ENCODE assay signal across 8 cellular contexts in the genomic region with DNA sequence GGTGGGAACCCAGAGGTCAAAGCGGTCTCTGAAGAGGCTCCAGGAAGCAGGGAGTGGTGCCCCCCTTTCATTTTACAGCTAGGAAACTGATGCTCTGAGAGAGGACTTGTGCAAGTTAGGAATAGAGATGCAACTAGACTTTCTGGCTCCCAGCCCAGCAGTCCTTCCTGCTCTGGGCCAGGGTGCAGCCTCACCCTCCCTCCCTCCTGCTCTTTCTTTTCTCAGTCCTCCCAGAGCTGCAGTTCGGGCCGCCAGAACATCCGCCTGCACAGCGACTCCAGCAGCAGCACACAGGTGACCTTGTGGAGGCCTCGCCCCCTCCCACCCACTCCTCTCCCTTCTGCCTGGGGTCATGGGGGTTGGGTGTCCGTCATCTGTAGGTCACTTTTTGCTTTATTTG. TPM values are rescaled to one million over a fixed set of nuclear protein-coding genes. Genes with fewer than 3 reads are reported as not detected.
A peak's percentile ranks its signal among the peaks of the same experiment; 100 is the strongest.
DNase-seq lines count a peak whose midpoint lies in the region; ATAC-seq, FAIRE-seq and TF ChIP-seq lines count a peak whose summit lies in the region.

No MANE protein-coding gene starts in this region.

- no peaks in the 10 kb centered on the region for H3K36me3 ChIP-seq in pancreas

- TF ChIP-seq CTCF in pancreas (IDR thresholded peaks at IDR 0.05) (no peak), osteocyte (IDR thresholded peaks at IDR 0.05) (no peak)

- H3K4me3 Mint-ChIP-seq in osteocyte (ENCODE audit: unreplicated experiment), result no peak overlapping the region

- WGBS in pancreas, 2 donors, result 13 to 16% methylated on average over 7 of the region's 7 CpGs

- H3K27me3 ChIP-seq in pancreas, result no peaks in the 10 kb centered on the region

- H3K36me3 Mint-ChIP-seq in osteocyte (ENCODE audit: unreplicated experiment), result no peaks in the 10 kb centered on the region

- peak overlapping the region; percentile 65 to 92 (median 84) for H3K27ac ChIP-seq in pancreas

- H3K9me3 Mint-ChIP-seq in osteocyte (ENCODE audit: unreplicated experiment), result no peaks in the 10 kb centered on the region

- FAIRE-seq in pancreas (lab: Jason Lieb, UNC), result no peak

- H3K4me1 Mint-ChIP-seq in osteocyte (ENCODE audit: unreplicated experiment), result peaks cover 14% of the 10 kb centered on the region

- H3K4me3 ChIP-seq in pancreas, result peak overlapping the region in 1 of 4 donors; percentile 3

- intact Hi-C loops in pancreas (cut with DNase I), result no loop called here

- no peak overlapping the region for H3K27ac Mint-ChIP-seq in osteocyte (ENCODE audit: unreplicated experiment)

- H3K4me1 ChIP-seq in pancreas, result peaks cover 9 to 16% (median 16%) of the 10 kb centered on the region in 3 donors

- peaks cover 12% of the 10 kb centered on the region for H3K27me3 Mint-ChIP-seq in osteocyte (ENCODE audit: unreplicated experiment)

- no peaks in the 10 kb centered on the region for H3K9me3 ChIP-seq in pancreas

- peak; percentile 62 to 84 (median 74) for ATAC-seq in pancreas

- peak; percentile 59 for DNase-seq in DMS 273 (lab: John Stamatoyannopoulos, UW; ENCODE audit: unreplicated experiment)
- DNase-seq in NCI-H510A treated with DMSO at 0.1 percent for 48 hours (lab: John Stamatoyannopoulos, UW), result peak; percentile 20
- DNase-seq in fibroblast of gingiva (ENCODE audit: low read depth), result peak; percentile 69
- DNase-seq in pancreas, result peak; percentile 70 to 82 (median 76)
- DNase-seq in NCI-H1436 treated with DMSO at 0.1 percent for 48 hours (lab: John Stamatoyannopoulos, UW), result no peak
- no peak for DNase-seq in NCI-H345 treated with DMSO at 0.1 percent for 48 hours (lab: John Stamatoyannopoulos, UW; ENCODE audit: unreplicated experiment)
- no peak for DNase-seq in osteocyte (ENCODE audit: extremely low spot score, unreplicated experiment)
- no peak for DNase-seq in stimulated activated CD4-positive, alpha-beta T cell treated with anti-CD3 and anti-CD28 coated beads, Interleukin-4, amount 100 ng/mL, for 24 hours

RNA-seq across cellular contexts. Expression of a gene that starts 51.5 kb away (rescaled TPM):
- not detected for total RNA-seq in pancreas
- not detected for polyA plus RNA-seq in pancreas
- total RNA-seq in osteocyte, result not detected in 2 replicates

RNA-seq across cellular contexts. Expression of a gene that starts 57.5 kb away (rescaled TPM):
- total RNA-seq in pancreas (10 to 100 TPM; 17.5 to 28.8 (median 20.4) TPM), osteocyte (8.3 and 10.0 TPM in 2 replicates)
- polyA plus RNA-seq in pancreas, result 10 to 100 TPM in 1 of 2 donors, 1 to 10 TPM in 1; 8.3 to 12.8 TPM

Comparison
In these comparisons a context has a peak if more than half of its experiments do, and no peak if none do; other contexts are left out.
1. DNase-seq: peak in DMS 273 (single experiment), NCI-H510A treated with DMSO at 0.1 percent for 48 hours (single experiment), fibroblast of gingiva (single experiment) and pancreas (6 of 6); none in NCI-H1436 treated with DMSO at 0.1 percent for 48 hours (single experiment), NCI-H345 treated with DMSO at 0.1 percent for 48 hours (single experiment), osteocyte (single experiment) and stimulated activated CD4-positive, alpha-beta T cell treated with anti-CD3 and anti-CD28 coated beads, Interleukin-4, amount 100 ng/mL, for 24 hours (single experiment).